Comparison of ENCODE assay signal across 29 cellular contexts in the genomic region with DNA sequence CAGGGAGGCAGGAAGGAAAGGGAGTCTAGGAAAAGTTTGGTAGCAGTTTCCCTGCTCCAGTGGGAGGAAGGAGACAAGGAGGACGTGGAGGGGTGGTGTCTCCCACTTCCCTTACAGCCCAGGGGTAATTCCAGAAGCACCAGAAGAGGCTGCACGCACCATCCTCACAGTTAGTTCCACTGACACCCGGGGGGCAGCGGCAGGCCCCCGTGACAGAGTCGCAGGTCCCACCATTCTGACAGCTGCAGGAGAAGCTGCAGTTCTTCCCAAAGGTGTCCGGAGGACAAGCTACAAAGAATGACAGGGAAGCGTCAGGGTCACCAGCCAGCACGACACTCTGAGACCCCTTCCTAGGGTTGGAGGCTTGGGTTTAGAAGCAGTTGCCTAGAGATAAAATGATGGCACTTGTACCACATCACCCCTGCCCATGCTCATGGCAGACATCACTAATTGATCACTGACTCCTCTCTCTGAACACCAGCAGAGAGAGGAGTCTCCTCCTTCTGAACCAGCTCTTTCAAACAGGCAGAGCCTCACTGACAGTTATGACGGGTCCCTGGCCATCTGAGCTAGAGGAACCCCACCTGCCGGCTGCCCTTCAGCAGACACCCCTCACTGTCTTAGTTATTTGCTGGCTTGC. TPM values are rescaled to one million over a fixed set of nuclear protein-coding genes. Genes with fewer than 3 reads are reported as not detected.
"Had no signal": no experiment of that assay in that cellular context is flagged by ENCODE, and none has a peak within 500 bp of the region (broad histone marks: within the 10 kb centered on the region; RNA-seq: fewer than 3 reads in every experiment).

No MANE protein-coding gene starts in this region.

- H3K27me3 ChIP-seq: brain microvascular endothelial cell, dorsolateral prefrontal cortex, esophagus squamous epithelium, gastroesophageal sphincter, heart right ventricle, hepatocyte had no signal

- H3K9me3 ChIP-seq: esophagus squamous epithelium, gastroesophageal sphincter, heart right ventricle had no signal

- H3K4me1 ChIP-seq: heart right ventricle had no signal

- DNase-seq: activated B cell treated with CpG ODN at 0.5 μM for 24 hours; activated CD4-positive, alpha-beta memory T cell treated with anti-CD3 and anti-CD28 coated beads, Interleukin-2, amount 10 ng/mL, durations not matched to agents 7 days and 5 days; activated CD4-positive, alpha-beta T cell treated with anti-CD3 and anti-CD28 coated beads for 48 hours; activated CD8-positive, alpha-beta memory T cell treated with anti-CD3 and anti-CD28 coated beads, Interleukin-2, amount 50 U/mL, for 48 hours; activated gamma-delta T cell; activated naive CD4-positive, alpha-beta T cell; activated naive CD4-positive, alpha-beta T cell treated with anti-CD3 and anti-CD28 coated beads, Interleukin-2, amount 50 U/mL, for 16 hours; activated T-cell treated with anti-CD3 and anti-CD28 coated beads for 4 hours; activated T-cell treated with anti-CD3 and anti-CD28 coated beads, Interleukin-2, amount 50 U/mL, for 24 hours; activated T-cell treated with anti-CD3 and anti-CD28 coated beads, Interleukin-2, amount 50 U/mL, for 72 hours; amniotic stem cell; anterior cingulate cortex; brain microvascular endothelial cell; dorsolateral prefrontal cortex; effector memory CD4-positive, alpha-beta T cell; endodermal cell; esophagus squamous epithelium; foreskin melanocyte; heart right ventricle; T-helper 17 cell; T1000; WERI-Rb-1 had no signal

- H3K4me3 Mint-ChIP-seq: activated B cell treated with CpG ODN at 0.5 μM for 24 hours; activated CD4-positive, alpha-beta memory T cell treated with anti-CD3 and anti-CD28 coated beads, Interleukin-2, amount 10 ng/mL, durations not matched to agents 7 days and 5 days; activated naive CD8-positive, alpha-beta T cell; activated T-cell treated with anti-CD3 and anti-CD28 coated beads, Interleukin-2, amount 50 U/mL, for 24 hours; activated T-cell treated with anti-CD3 and anti-CD28 coated beads, Interleukin-2, amount 50 U/mL, for 72 hours; central memory CD8-positive, alpha-beta T cell; dendritic cell treated with granulocyte-macrophage colony-stimulating factor and Interleukin-4, amounts not matched to agents 40 ng/mL and 50 ng/mL, for 4 days; endodermal cell; T-helper 17 cell; T-helper 2 cell treated with Interferon-gamma antibody and Interleukin-4, amounts not matched to agents 5 μg/mL and 100 μg/mL, for 36 hours had no signal

- H3K36me3 Mint-ChIP-seq: activated naive CD8-positive, alpha-beta T cell had no signal

- H3K9me3 Mint-ChIP-seq: activated B cell treated with CpG ODN at 0.5 μM for 24 hours; activated CD4-positive, alpha-beta memory T cell treated with anti-CD3 and anti-CD28 coated beads, Interleukin-2, amount 10 ng/mL, durations not matched to agents 7 days and 5 days; activated T-cell treated with anti-CD3 and anti-CD28 coated beads, Interleukin-2, amount 50 U/mL, for 24 hours; activated T-cell treated with anti-CD3 and anti-CD28 coated beads, Interleukin-2, amount 50 U/mL, for 72 hours; central memory CD8-positive, alpha-beta T cell; dendritic cell treated with granulocyte-macrophage colony-stimulating factor and Interleukin-4, amounts not matched to agents 40 ng/mL and 50 ng/mL, for 4 days; endodermal cell; T-helper 2 cell treated with Interferon-gamma antibody and Interleukin-4, amounts not matched to agents 5 μg/mL and 100 μg/mL, for 36 hours had no signal

- H3K4me3 ChIP-seq: coronary artery, dorsolateral prefrontal cortex, esophagus squamous epithelium, gastroesophageal sphincter, heart right ventricle, hepatocyte had no signal

- H3K79me2 ChIP-seq: hepatocyte had no signal

- H3K36me3 ChIP-seq: brain microvascular endothelial cell, heart right ventricle, WERI-Rb-1 had no signal

- H3K4me2 ChIP-seq: hepatocyte had no signal

- H3K27ac ChIP-seq: brain microvascular endothelial cell, coronary artery, dorsolateral prefrontal cortex, esophagus squamous epithelium, gastroesophageal sphincter, heart right ventricle, hepatocyte, WERI-Rb-1 had no signal

- H3K27me3 Mint-ChIP-seq: activated B cell treated with CpG ODN at 0.5 μM for 24 hours; activated CD4-positive, alpha-beta memory T cell treated with anti-CD3 and anti-CD28 coated beads, Interleukin-2, amount 10 ng/mL, durations not matched to agents 7 days and 5 days; activated naive CD8-positive, alpha-beta T cell; activated T-cell treated with anti-CD3 and anti-CD28 coated beads, Interleukin-2, amount 50 U/mL, for 24 hours; central memory CD8-positive, alpha-beta T cell; dendritic cell treated with granulocyte-macrophage colony-stimulating factor and Interleukin-4, amounts not matched to agents 40 ng/mL and 50 ng/mL, for 4 days; T-helper 17 cell had no signal

- H3K27ac Mint-ChIP-seq: activated B cell treated with CpG ODN at 0.5 μM for 24 hours; activated CD4-positive, alpha-beta memory T cell treated with anti-CD3 and anti-CD28 coated beads, Interleukin-2, amount 10 ng/mL, durations not matched to agents 7 days and 5 days; activated naive CD8-positive, alpha-beta T cell; activated T-cell treated with anti-CD3 and anti-CD28 coated beads, Interleukin-2, amount 50 U/mL, for 24 hours; activated T-cell treated with anti-CD3 and anti-CD28 coated beads, Interleukin-2, amount 50 U/mL, for 72 hours; dendritic cell treated with granulocyte-macrophage colony-stimulating factor and Interleukin-4, amounts not matched to agents 40 ng/mL and 50 ng/mL, for 4 days; endodermal cell; T-helper 17 cell; T-helper 2 cell treated with Interferon-gamma antibody and Interleukin-4, amounts not matched to agents 5 μg/mL and 100 μg/mL, for 36 hours had no signal

- H3K4me1 Mint-ChIP-seq: activated B cell treated with CpG ODN at 0.5 μM for 24 hours; activated CD4-positive, alpha-beta memory T cell treated with anti-CD3 and anti-CD28 coated beads, Interleukin-2, amount 10 ng/mL, durations not matched to agents 7 days and 5 days; central memory CD8-positive, alpha-beta T cell; endodermal cell had no signal

- H2AFZ ChIP-seq: hepatocyte had no signal

RNA-seq across cellular contexts. Expression of a gene that starts 53.3 kb away (rescaled TPM):
- total RNA-seq: activated B cell treated with CpG ODN at 0.5 μM for 24 hours; activated CD4-positive, alpha-beta memory T cell treated with anti-CD3 and anti-CD28 coated beads, Interleukin-2, amount 10 ng/mL, durations not matched to agents 7 days and 5 days had no signal
